1 cellular context compared by ENCODE assay signal in genomic region chr3:33884204-33884561, GRCh38.
TF ChIP-seq lines count a peak whose summit lies in the region.

No MANE protein-coding gene starts in this region.

TF ChIP-seq in K562, 482 proteins besides CTCF, POLR2A, EP300 and RAD21 (continued from another document):
- TF ChIP-seq SOX6 (IDR thresholded peaks at IDR 0.05) (peak; percentile 53; the same call in 1 of the 2 replicates), ZNF24 (IDR thresholded peaks at IDR 0.05) (peak; percentile 48; the same call in 1 of the 2 replicates), SMC3 (conservative IDR thresholded peaks at IDR 0.05; ENCODE audit: insufficient read depth, low read depth, low read length) (peak; percentile 93), ZNF384 (IDR thresholded peaks at IDR 0.05; ENCODE audit: low read depth, low read length) (0 out of 2 replicates have a peak, but pooled peaks have one; percentile 28), ZNF592 (IDR thresholded peaks at IDR 0.05) (0 out of 2 replicates have a peak, but pooled peaks have one; percentile 41), STAG1 (CRISPR knock-in tag; IDR thresholded peaks at IDR 0.05; ENCODE audit: borderline replicate concordance) (peak; percentile 89), KDM4B (IDR thresholded peaks at IDR 0.05; ENCODE audit: borderline replicate concordance in 2 of 2, low read depth in 1 of 2) (0 out of 4 replicates have a peak, but pooled peaks of 1 of the 2 experiments have one; percentile 36), PCBP1 (IDR thresholded peaks at IDR 0.05; ENCODE audit: low read depth, low read length, poor library complexity, severe bottlenecking) (no peak), ZNF740 (CRISPR knock-in tag; IDR thresholded peaks at IDR 0.05) (0 out of 2 replicates have a peak, but pooled peaks have one; percentile 34), ZNF740 (tag; IDR thresholded peaks at IDR 0.05) (no peak), MTA3 (IDR thresholded peaks at IDR 0.05; ENCODE audit: borderline replicate concordance) (0 out of 2 replicates have a peak, but pooled peaks have one; percentile 5), ZNF316 (IDR thresholded peaks at IDR 0.05) (peak; percentile 61; the same call in 1 of the 2 replicates), MAFK (IDR thresholded peaks at IDR 0.05; ENCODE audit: low read length) (0 out of 2 replicates have a peak, but pooled peaks have one; percentile 23), XRCC5 (IDR thresholded peaks at IDR 0.05; ENCODE audit: low read depth, low read length) (0 out of 2 replicates have a peak, but pooled peaks have one; percentile 27), MNT (conservative IDR thresholded peaks at IDR 0.05) (peak in 1 of 2 experiments; percentile 35; a peak in 1 of 4 replicates), SP1 (CRISPR knock-in tag; IDR thresholded peaks at IDR 0.05) (peak; percentile 31; the same call in 1 of the 2 replicates), RCOR1 (IDR thresholded peaks at IDR 0.05; ENCODE audit: borderline replicate concordance in 1 of 2, low read depth in 2 of 2, low read length in 2 of 2) (0 out of 4 replicates have a peak, but pooled peaks of 1 of the 2 experiments have one; percentile 10), SRSF9 (IDR thresholded peaks at IDR 0.05; ENCODE audit: borderline replicate concordance, low read depth, low read length) (no peak), NFE2L1 (tag; IDR thresholded peaks at IDR 0.05; ENCODE audit: borderline replicate concordance, low read depth) (no peak), L3MBTL2 (IDR thresholded peaks at IDR 0.05) (0 out of 2 replicates have a peak, but pooled peaks have one; percentile 28), RB1 (IDR thresholded peaks at IDR 0.05; ENCODE audit: low read depth) (peak; percentile 56; the same call in 1 of the 2 replicates), CC2D1A (IDR thresholded peaks at IDR 0.05) (peak; percentile 83), DEAF1 (CRISPR knock-in tag; IDR thresholded peaks at IDR 0.05) (peak; percentile 88), MAFG (tag; conservative IDR thresholded peaks at IDR 0.05) (0 out of 2 replicates have a peak, but pooled peaks have one; percentile 35), CTBP1 (IDR thresholded peaks at IDR 0.05; ENCODE audit: borderline replicate concordance) (peak; percentile 33; the same call in 1 of the 2 replicates)
- TF ChIP-seq, protein P1, sequence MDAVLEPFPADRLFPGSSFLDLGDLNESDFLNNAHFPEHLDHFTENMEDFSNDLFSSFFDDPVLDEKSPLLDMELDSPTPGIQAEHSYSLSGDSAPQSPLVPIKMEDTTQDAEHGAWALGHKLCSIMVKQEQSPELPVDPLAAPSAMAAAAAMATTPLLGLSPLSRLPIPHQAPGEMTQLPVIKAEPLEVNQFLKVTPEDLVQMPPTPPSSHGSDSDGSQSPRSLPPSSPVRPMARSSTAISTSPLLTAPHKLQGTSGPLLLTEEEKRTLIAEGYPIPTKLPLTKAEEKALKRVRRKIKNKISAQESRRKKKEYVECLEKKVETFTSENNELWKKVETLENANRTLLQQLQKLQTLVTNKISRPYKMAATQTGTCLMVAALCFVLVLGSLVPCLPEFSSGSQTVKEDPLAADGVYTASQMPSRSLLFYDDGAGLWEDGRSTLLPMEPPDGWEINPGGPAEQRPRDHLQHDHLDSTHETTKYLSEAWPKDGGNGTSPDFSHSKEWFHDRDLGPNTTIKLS (IDR thresholded peaks at IDR 0.05; ENCODE audit: borderline replicate concordance, low read depth): peak; percentile 34; the same call in 1 of the 2 replicates
- TF ChIP-seq, protein P2, sequence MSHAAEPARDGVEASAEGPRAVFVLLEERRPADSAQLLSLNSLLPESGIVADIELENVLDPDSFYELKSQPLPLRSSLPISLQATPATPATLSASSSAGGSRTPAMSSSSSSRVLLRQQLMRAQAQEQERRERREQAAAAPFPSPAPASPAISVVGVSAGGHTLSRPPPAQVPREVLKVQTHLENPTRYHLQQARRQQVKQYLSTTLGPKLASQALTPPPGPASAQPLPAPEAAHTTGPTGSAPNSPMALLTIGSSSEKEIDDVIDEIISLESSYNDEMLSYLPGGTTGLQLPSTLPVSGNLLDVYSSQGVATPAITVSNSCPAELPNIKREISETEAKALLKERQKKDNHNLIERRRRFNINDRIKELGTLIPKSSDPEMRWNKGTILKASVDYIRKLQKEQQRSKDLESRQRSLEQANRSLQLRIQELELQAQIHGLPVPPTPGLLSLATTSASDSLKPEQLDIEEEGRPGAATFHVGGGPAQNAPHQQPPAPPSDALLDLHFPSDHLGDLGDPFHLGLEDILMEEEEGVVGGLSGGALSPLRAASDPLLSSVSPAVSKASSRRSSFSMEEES (CRISPR knock-in tag; IDR thresholded peaks at IDR 0.05): no peak
- TF ChIP-seq, protein P3, sequence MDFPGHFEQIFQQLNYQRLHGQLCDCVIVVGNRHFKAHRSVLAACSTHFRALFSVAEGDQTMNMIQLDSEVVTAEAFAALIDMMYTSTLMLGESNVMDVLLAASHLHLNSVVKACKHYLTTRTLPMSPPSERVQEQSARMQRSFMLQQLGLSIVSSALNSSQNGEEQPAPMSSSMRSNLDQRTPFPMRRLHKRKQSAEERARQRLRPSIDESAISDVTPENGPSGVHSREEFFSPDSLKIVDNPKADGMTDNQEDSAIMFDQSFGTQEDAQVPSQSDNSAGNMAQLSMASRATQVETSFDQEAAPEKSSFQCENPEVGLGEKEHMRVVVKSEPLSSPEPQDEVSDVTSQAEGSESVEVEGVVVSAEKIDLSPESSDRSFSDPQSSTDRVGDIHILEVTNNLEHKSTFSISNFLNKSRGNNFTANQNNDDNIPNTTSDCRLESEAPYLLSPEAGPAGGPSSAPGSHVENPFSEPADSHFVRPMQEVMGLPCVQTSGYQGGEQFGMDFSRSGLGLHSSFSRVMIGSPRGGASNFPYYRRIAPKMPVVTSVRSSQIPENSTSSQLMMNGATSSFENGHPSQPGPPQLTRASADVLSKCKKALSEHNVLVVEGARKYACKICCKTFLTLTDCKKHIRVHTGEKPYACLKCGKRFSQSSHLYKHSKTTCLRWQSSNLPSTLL (IDR thresholded peaks at IDR 0.05): no peak
- TF ChIP-seq, protein P4, sequence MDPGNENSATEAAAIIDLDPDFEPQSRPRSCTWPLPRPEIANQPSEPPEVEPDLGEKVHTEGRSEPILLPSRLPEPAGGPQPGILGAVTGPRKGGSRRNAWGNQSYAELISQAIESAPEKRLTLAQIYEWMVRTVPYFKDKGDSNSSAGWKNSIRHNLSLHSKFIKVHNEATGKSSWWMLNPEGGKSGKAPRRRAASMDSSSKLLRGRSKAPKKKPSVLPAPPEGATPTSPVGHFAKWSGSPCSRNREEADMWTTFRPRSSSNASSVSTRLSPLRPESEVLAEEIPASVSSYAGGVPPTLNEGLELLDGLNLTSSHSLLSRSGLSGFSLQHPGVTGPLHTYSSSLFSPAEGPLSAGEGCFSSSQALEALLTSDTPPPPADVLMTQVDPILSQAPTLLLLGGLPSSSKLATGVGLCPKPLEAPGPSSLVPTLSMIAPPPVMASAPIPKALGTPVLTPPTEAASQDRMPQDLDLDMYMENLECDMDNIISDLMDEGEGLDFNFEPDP (CRISPR knock-in tag; IDR thresholded peaks at IDR 0.05): no peak
- TF ChIP-seq, protein P5, sequence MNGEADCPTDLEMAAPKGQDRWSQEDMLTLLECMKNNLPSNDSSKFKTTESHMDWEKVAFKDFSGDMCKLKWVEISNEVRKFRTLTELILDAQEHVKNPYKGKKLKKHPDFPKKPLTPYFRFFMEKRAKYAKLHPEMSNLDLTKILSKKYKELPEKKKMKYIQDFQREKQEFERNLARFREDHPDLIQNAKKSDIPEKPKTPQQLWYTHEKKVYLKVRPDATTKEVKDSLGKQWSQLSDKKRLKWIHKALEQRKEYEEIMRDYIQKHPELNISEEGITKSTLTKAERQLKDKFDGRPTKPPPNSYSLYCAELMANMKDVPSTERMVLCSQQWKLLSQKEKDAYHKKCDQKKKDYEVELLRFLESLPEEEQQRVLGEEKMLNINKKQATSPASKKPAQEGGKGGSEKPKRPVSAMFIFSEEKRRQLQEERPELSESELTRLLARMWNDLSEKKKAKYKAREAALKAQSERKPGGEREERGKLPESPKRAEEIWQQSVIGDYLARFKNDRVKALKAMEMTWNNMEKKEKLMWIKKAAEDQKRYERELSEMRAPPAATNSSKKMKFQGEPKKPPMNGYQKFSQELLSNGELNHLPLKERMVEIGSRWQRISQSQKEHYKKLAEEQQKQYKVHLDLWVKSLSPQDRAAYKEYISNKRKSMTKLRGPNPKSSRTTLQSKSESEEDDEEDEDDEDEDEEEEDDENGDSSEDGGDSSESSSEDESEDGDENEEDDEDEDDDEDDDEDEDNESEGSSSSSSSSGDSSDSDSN (IDR thresholded peaks at IDR 0.05; ENCODE audit: borderline replicate concordance in 1 of 2, low read depth in 2 of 2, low read length in 2 of 2): 0 out of 4 replicates have a peak, but pooled peaks of 1 of the 2 experiments have one; percentile 24
